In the genomic region with DNA sequence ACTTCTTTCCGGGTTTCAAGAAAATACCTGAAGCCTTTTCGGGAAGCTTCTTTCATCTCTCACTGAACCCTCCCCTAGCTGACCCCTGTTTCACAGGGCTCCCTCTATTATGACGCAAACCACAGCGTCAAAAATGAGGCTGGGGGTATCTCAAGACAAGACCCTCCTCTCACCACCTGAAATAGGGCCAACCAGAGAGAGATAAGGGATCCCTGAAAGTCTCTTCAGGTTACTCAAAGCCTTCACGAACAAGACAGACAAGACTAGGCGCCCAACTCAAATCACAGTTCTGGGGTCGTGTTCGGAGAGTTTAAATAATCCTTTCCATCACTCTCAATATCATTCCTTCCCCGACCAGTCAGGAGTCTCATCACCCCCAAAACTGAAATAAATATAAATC, we compare ENCODE assay signal across 8 cellular contexts. TPM values are rescaled to one million over a fixed set of nuclear protein-coding genes. Genes with fewer than 3 reads are reported as not detected.
A peak's percentile ranks its signal among the peaks of the same experiment; 100 is the strongest.
DNase-seq lines count a peak whose midpoint lies in the region; ATAC-seq and TF ChIP-seq lines count a peak whose summit lies in the region.

No MANE protein-coding gene starts in this region.

- H3K36me3 ChIP-seq in lower lobe of right lung (peaks cover 37% of the 10 kb centered on the region), transverse colon (no peaks in the 10 kb centered on the region)

- H3K27ac Mint-ChIP-seq in activated T-cell treated with anti-CD3 and anti-CD28 coated beads, Interleukin-2, amount 50 U/mL, for 72 hours, result peak overlapping the region; percentile 95

- no peaks in the 10 kb centered on the region for H3K9me3 Mint-ChIP-seq in activated T-cell treated with anti-CD3 and anti-CD28 coated beads, Interleukin-2, amount 50 U/mL, for 72 hours

- H3K4me1 Mint-ChIP-seq in activated T-cell treated with anti-CD3 and anti-CD28 coated beads, Interleukin-2, amount 50 U/mL, for 72 hours (ENCODE audit: low read depth), result peaks cover 21% of the 10 kb centered on the region

- peak overlapping the region; percentile 86 to 99 for H3K4me3 Mint-ChIP-seq in activated T-cell treated with anti-CD3 and anti-CD28 coated beads, Interleukin-2, amount 50 U/mL, for 72 hours

- no peak for ATAC-seq in activated T-cell treated with anti-CD3 and anti-CD28 coated beads, Interleukin-2, amount 50 U/mL, for 72 hours (replicated peaks in 1 of 2)
- ATAC-seq in lower lobe of right lung (no peak), HG03108 (IDR thresholded peaks at IDR 0.05; ENCODE audit: unreplicated experiment) (no peak), GM21423 (IDR thresholded peaks at IDR 0.05; ENCODE audit: unreplicated experiment) (no peak)

- no peak for TF ChIP-seq POLR2A in transverse colon (IDR thresholded peaks at IDR 0.05)

- intact Hi-C loops in lower lobe of right lung (cut with DNase I) (no loop called here), transverse colon (cut with DNase I; ENCODE audit: low total_unique reads) (no loop called here)

- no peaks in the 10 kb centered on the region for H3K27me3 Mint-ChIP-seq in activated T-cell treated with anti-CD3 and anti-CD28 coated beads, Interleukin-2, amount 50 U/mL, for 72 hours (ENCODE audit: low read depth)

- H3K36me3 Mint-ChIP-seq in activated T-cell treated with anti-CD3 and anti-CD28 coated beads, Interleukin-2, amount 50 U/mL, for 72 hours (ENCODE audit: insufficient read depth in 2 of 2), result peaks cover 6 to 9% of the 10 kb centered on the region in 2 donors

- H3K4me3 ChIP-seq in astrocyte of the cerebellum (ENCODE audit: low read depth, low read length) (peak overlapping the region; percentile 64), lower lobe of right lung (peak overlapping the region; percentile 69), transverse colon (peak overlapping the region; percentile 44 to 89 (median 72))

- in situ Hi-C loops in astrocyte of the cerebellum (cut with HindIII; ENCODE audit: low sequenced_read_pairs), result no loop called here
- in situ Hi-C loops in transverse colon (cut with MboI; ENCODE audit: low pct_ligation_motif_present in 1 of 4, low pct_unique_long_range_greater_than_20kb in 1 of 4, low sequenced_read_pairs in 3 of 4), result no loop called here

- H3K27me3 ChIP-seq in lower lobe of right lung (ENCODE audit: low read depth), result no peaks in the 10 kb centered on the region
- no peaks in the 10 kb centered on the region for H3K27me3 ChIP-seq in transverse colon

- no peak for DNase-seq in activated T-cell treated with anti-CD3 and anti-CD28 coated beads, Interleukin-2, amount 50 U/mL, for 72 hours
- DNase-seq in activated T-cell treated with anti-CD3 and anti-CD28 coated beads for 4 hours (no peak), astrocyte of the cerebellum (ENCODE audit: low read depth) (no peak), lower lobe of right lung (no peak), transverse colon (no peak), NCI-H1694 (lab: John Stamatoyannopoulos, UW) (no peak)

- TF ChIP-seq EP300 in transverse colon (IDR thresholded peaks at IDR 0.05; ENCODE audit: low read depth), result no peak

- WGBS in transverse colon (ENCODE audit: low coverage in 1 of 2), 2 donors, result 45% methylated on average over 9 of the region's 9 CpGs; no CpG with 5 or more reads in 1 of the 2 donors

- H3K4me1 ChIP-seq in lower lobe of right lung (peaks cover 4% of the 10 kb centered on the region), transverse colon (peaks cover 0 to 5% (median 2%) of the 10 kb centered on the region in 4 donors)

- H3K9me3 ChIP-seq in lower lobe of right lung, result no peaks in the 10 kb centered on the region
- H3K9me3 ChIP-seq in transverse colon, result no peaks in the 10 kb centered on the region

- TF ChIP-seq CTCF in astrocyte of the cerebellum (IDR thresholded peaks at IDR 0.05; ENCODE audit: low read depth, low read length, missing control alignments) (no peak), lower lobe of right lung (IDR thresholded peaks at IDR 0.05) (no peak), transverse colon (IDR thresholded peaks at IDR 0.05) (no peak)

- H3K27ac ChIP-seq in lower lobe of right lung (peak overlapping the region; percentile 96), transverse colon (peak overlapping the region; percentile 94 to 98 (median 96))

RNA-seq across cellular contexts. Expression of gene PHF8, which starts 1.2 kb away (rescaled TPM):
- 10 to 100 TPM; 53.6 to 59.7 TPM for total RNA-seq in activated T-cell treated with anti-CD3 and anti-CD28 coated beads, Interleukin-2, amount 50 U/mL, for 72 hours
- total RNA-seq in lower lobe of right lung (26.4 TPM), transverse colon (10 to 100 TPM; 22.7 to 75.4 (median 51.2) TPM)
